1 cellular context compared by ENCODE assay signal in the genomic region with DNA sequence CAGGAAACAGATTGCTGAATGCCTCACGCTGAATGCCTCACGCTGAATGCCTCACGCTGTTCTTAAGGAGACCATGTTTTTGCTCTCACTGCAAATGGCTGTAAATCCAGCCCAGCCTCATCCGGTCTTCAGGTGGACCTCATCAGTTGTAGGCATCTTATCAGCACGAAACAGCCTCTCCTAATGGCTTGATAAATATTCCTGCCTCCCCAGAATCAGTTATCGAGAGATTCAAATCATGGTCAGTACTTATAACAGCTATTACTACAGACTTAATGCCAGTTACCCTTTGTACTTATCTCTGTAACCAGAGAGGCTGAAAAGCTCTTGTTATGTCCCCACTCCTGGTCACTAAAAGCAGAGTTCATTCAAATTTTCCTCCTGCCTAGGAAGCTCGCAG.
TF ChIP-seq lines count a peak whose summit lies in the region.

No MANE protein-coding gene starts in this region.

TF ChIP-seq in K562, 482 proteins besides CTCF, POLR2A, EP300 and RAD21 (continued from another document and continues in another):
- TF ChIP-seq, protein P1, sequence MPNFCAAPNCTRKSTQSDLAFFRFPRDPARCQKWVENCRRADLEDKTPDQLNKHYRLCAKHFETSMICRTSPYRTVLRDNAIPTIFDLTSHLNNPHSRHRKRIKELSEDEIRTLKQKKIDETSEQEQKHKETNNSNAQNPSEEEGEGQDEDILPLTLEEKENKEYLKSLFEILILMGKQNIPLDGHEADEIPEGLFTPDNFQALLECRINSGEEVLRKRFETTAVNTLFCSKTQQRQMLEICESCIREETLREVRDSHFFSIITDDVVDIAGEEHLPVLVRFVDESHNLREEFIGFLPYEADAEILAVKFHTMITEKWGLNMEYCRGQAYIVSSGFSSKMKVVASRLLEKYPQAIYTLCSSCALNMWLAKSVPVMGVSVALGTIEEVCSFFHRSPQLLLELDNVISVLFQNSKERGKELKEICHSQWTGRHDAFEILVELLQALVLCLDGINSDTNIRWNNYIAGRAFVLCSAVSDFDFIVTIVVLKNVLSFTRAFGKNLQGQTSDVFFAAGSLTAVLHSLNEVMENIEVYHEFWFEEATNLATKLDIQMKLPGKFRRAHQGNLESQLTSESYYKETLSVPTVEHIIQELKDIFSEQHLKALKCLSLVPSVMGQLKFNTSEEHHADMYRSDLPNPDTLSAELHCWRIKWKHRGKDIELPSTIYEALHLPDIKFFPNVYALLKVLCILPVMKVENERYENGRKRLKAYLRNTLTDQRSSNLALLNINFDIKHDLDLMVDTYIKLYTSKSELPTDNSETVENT (CRISPR knock-in tag; IDR thresholded peaks at IDR 0.05), result no peak
- TF ChIP-seq EZH2 (IDR thresholded peaks at IDR 0.05; ENCODE audit: borderline replicate concordance, low read depth, low read length) (no peak), NCOA1 (IDR thresholded peaks at IDR 0.05; ENCODE audit: low read depth) (peak; percentile 69; the same call in 1 of the 2 replicates), RFX7 (CRISPR knock-in tag; IDR thresholded peaks at IDR 0.05) (no peak), ZBTB26 (CRISPR knock-in tag; IDR thresholded peaks at IDR 0.05) (no peak), HNRNPUL1 (IDR thresholded peaks at IDR 0.05; ENCODE audit: low read length) (no peak), SMARCA5 (IDR thresholded peaks at IDR 0.05) (no peak), NR4A1 (CRISPR knock-in tag; IDR thresholded peaks at IDR 0.05) (no peak), NR4A1 (tag; IDR thresholded peaks at IDR 0.05) (peak; percentile 80), ZNF696 (CRISPR knock-in tag; conservative IDR thresholded peaks at IDR 0.05) (no peak), ESRRA (IDR thresholded peaks at IDR 0.05; ENCODE audit: borderline replicate concordance, low read depth) (0 out of 2 replicates have a peak, but pooled peaks have one; percentile 61), ARID1B (IDR thresholded peaks at IDR 0.05) (peak; percentile 96), ZNF717 (CRISPR knock-in tag; IDR thresholded peaks at IDR 0.05) (no peak), POLR3G (IDR thresholded peaks at IDR 0.05; ENCODE audit: extremely low read depth, insufficient read length, insufficient replicate concordance) (no peak), PURB (CRISPR knock-in tag; IDR thresholded peaks at IDR 0.05; ENCODE audit: low read depth) (no peak), CBFB (CRISPR knock-in tag; IDR thresholded peaks at IDR 0.05) (no peak), HOXB6 (CRISPR knock-in tag; IDR thresholded peaks at IDR 0.05; ENCODE audit: borderline replicate concordance) (no peak), STAT5A (IDR thresholded peaks at IDR 0.05; ENCODE audit: borderline replicate concordance, low read length) (peak; percentile 56; the same call in 1 of the 2 replicates), STAT5B (CRISPR knock-in tag; IDR thresholded peaks at IDR 0.05) (no peak), KLF6 (CRISPR knock-in tag; IDR thresholded peaks at IDR 0.05; ENCODE audit: borderline replicate concordance) (no peak), TBL1XR1 (IDR thresholded peaks at IDR 0.05; ENCODE audit: low read length in 2 of 2) (peak in 1 of 2 experiments; percentile 70; a peak in 1 of 4 replicates), POLR2G (IDR thresholded peaks at IDR 0.05; ENCODE audit: low read depth, low read length) (no peak), ZNF408 (CRISPR knock-in tag; IDR thresholded peaks at IDR 0.05; ENCODE audit: low read depth) (no peak), EP400 (IDR thresholded peaks at IDR 0.05) (no peak), BMI1 (IDR thresholded peaks at IDR 0.05; ENCODE audit: low read length) (no peak), SP1 (CRISPR knock-in tag; IDR thresholded peaks at IDR 0.05) (no peak), MAFK (IDR thresholded peaks at IDR 0.05; ENCODE audit: low read length) (no peak), ZNF239 (CRISPR knock-in tag; IDR thresholded peaks at IDR 0.05) (0 out of 2 replicates have a peak, but pooled peaks have one; percentile 31), LEF1 (IDR thresholded peaks at IDR 0.05) (peak; percentile 70; the same call in 1 of the 2 replicates), NR3C1 (CRISPR knock-in tag; IDR thresholded peaks at IDR 0.05) (no peak), PTBP1 (IDR thresholded peaks at IDR 0.05; ENCODE audit: low read depth, low read length) (no peak), BCOR (IDR thresholded peaks at IDR 0.05) (no peak), PHF21A (IDR thresholded peaks at IDR 0.05; ENCODE audit: borderline replicate concordance, low read depth) (no peak), ZNF507 (tag; conservative IDR thresholded peaks at IDR 0.05) (no peak), SRF (CRISPR knock-in tag; IDR thresholded peaks at IDR 0.05) (no peak), NKRF (IDR thresholded peaks at IDR 0.05; ENCODE audit: borderline replicate concordance) (no peak), GTF2A2 (tag; IDR thresholded peaks at IDR 0.05) (no peak), ZNF699 (CRISPR knock-in tag; IDR thresholded peaks at IDR 0.05; ENCODE audit: insufficient replicate concordance) (no peak), PBX2 (CRISPR knock-in tag; IDR thresholded peaks at IDR 0.05; ENCODE audit: low read depth) (no peak), PBX2 (tag; conservative IDR thresholded peaks at IDR 0.05; ENCODE audit: low read depth) (no peak; the same call in 1 of the 2 replicates), SAP30 (IDR thresholded peaks at IDR 0.05; ENCODE audit: borderline replicate concordance, insufficient read depth, low read depth, low read length, poor library complexity, severe bottlenecking) (no peak), RBFOX2 (IDR thresholded peaks at IDR 0.05; ENCODE audit: low read depth, low read length) (no peak), FOXJ2 (tag; IDR thresholded peaks at IDR 0.05) (peak; percentile 85), TAF9B (IDR thresholded peaks at IDR 0.05; ENCODE audit: partially characterized antibody) (no peak), PRMT5 (CRISPR knock-in tag; IDR thresholded peaks at IDR 0.05) (no peak), ZNF282 (CRISPR knock-in tag; IDR thresholded peaks at IDR 0.05) (no peak), NFATC3 (IDR thresholded peaks at IDR 0.05) (no peak)
- TF ChIP-seq, protein P2, sequence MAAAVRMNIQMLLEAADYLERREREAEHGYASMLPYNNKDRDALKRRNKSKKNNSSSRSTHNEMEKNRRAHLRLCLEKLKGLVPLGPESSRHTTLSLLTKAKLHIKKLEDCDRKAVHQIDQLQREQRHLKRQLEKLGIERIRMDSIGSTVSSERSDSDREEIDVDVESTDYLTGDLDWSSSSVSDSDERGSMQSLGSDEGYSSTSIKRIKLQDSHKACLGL (CRISPR knock-in tag; IDR thresholded peaks at IDR 0.05; ENCODE audit: borderline replicate concordance, poor library complexity, severe bottlenecking), result no peak
- TF ChIP-seq, protein P3, sequence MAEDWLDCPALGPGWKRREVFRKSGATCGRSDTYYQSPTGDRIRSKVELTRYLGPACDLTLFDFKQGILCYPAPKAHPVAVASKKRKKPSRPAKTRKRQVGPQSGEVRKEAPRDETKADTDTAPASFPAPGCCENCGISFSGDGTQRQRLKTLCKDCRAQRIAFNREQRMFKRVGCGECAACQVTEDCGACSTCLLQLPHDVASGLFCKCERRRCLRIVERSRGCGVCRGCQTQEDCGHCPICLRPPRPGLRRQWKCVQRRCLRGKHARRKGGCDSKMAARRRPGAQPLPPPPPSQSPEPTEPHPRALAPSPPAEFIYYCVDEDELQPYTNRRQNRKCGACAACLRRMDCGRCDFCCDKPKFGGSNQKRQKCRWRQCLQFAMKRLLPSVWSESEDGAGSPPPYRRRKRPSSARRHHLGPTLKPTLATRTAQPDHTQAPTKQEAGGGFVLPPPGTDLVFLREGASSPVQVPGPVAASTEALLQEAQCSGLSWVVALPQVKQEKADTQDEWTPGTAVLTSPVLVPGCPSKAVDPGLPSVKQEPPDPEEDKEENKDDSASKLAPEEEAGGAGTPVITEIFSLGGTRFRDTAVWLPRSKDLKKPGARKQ (CRISPR knock-in tag; IDR thresholded peaks at IDR 0.05), result no peak
- TF ChIP-seq, protein P4, sequence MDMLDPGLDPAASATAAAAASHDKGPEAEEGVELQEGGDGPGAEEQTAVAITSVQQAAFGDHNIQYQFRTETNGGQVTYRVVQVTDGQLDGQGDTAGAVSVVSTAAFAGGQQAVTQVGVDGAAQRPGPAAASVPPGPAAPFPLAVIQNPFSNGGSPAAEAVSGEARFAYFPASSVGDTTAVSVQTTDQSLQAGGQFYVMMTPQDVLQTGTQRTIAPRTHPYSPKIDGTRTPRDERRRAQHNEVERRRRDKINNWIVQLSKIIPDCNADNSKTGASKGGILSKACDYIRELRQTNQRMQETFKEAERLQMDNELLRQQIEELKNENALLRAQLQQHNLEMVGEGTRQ (CRISPR knock-in tag; IDR thresholded peaks at IDR 0.05), result no peak
- TF ChIP-seq, protein P5, sequence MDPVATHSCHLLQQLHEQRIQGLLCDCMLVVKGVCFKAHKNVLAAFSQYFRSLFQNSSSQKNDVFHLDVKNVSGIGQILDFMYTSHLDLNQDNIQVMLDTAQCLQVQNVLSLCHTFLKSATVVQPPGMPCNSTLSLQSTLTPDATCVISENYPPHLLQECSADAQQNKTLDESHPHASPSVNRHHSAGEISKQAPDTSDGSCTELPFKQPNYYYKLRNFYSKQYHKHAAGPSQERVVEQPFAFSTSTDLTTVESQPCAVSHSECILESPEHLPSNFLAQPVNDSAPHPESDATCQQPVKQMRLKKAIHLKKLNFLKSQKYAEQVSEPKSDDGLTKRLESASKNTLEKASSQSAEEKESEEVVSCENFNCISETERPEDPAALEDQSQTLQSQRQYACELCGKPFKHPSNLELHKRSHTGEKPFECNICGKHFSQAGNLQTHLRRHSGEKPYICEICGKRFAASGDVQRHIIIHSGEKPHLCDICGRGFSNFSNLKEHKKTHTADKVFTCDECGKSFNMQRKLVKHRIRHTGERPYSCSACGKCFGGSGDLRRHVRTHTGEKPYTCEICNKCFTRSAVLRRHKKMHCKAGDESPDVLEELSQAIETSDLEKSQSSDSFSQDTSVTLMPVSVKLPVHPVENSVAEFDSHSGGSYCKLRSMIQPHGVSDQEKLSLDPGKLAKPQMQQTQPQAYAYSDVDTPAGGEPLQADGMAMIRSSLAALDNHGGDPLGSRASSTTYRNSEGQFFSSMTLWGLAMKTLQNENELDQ (CRISPR knock-in tag; IDR thresholded peaks at IDR 0.05; ENCODE audit: borderline replicate concordance), result no peak
- TF ChIP-seq, protein P6, sequence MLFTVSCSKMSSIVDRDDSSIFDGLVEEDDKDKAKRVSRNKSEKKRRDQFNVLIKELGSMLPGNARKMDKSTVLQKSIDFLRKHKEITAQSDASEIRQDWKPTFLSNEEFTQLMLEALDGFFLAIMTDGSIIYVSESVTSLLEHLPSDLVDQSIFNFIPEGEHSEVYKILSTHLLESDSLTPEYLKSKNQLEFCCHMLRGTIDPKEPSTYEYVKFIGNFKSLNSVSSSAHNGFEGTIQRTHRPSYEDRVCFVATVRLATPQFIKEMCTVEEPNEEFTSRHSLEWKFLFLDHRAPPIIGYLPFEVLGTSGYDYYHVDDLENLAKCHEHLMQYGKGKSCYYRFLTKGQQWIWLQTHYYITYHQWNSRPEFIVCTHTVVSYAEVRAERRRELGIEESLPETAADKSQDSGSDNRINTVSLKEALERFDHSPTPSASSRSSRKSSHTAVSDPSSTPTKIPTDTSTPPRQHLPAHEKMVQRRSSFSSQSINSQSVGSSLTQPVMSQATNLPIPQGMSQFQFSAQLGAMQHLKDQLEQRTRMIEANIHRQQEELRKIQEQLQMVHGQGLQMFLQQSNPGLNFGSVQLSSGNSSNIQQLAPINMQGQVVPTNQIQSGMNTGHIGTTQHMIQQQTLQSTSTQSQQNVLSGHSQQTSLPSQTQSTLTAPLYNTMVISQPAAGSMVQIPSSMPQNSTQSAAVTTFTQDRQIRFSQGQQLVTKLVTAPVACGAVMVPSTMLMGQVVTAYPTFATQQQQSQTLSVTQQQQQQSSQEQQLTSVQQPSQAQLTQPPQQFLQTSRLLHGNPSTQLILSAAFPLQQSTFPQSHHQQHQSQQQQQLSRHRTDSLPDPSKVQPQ (CRISPR knock-in tag; IDR thresholded peaks at IDR 0.05; ENCODE audit: borderline replicate concordance), result no peak
